In genomic region chr2:8281950-8282857, GRCh38 we compare ENCODE assay signal across 17 cellular contexts.
DNase-seq lines count a peak whose midpoint lies in the region; ATAC-seq and TF ChIP-seq lines count a peak whose summit lies in the region.
"Had no signal": no experiment of that assay in that cellular context is flagged by ENCODE, and none has a peak within 500 bp of the region (broad histone marks: within the 10 kb centered on the region; RNA-seq: fewer than 3 reads in every experiment).

No MANE protein-coding gene starts in this region.

- DNase-seq in stimulated activated naive CD8-positive, alpha-beta T cell treated with anti-CD3 and anti-CD28 coated beads, Interleukin-15, Interleukin-2, amounts not matched to agents 100 U/mL and 50 U/mL, for 24 hours = no peak
- DNase-seq in stimulated activated naive CD8-positive, alpha-beta T cell treated with anti-CD3 and anti-CD28 coated beads, Interleukin-15, amount 100 ng/mL, for 72 hours = no peak
- peak; percentile 37 for DNase-seq in activated CD4-positive, alpha-beta memory T cell treated with anti-CD3 and anti-CD28 coated beads for 36 hours
- peak; percentile 55 for DNase-seq in left colon
- no peak for DNase-seq in NCI-H2107 treated with DMSO at 0.1 percent for 48 hours (lab: John Stamatoyannopoulos, UW; ENCODE audit: unreplicated experiment)
- DNase-seq in progenitor cell of endocrine pancreas (ENCODE audit: low spot score, unreplicated experiment) = no peak
- no peak for DNase-seq in stimulated activated CD4-positive, alpha-beta T cell treated with anti-CD3 and anti-CD28 coated beads, Interleukin-2, amount 100 ng/mL, for 48 hours
- DNase-seq: activated CD4-positive, alpha-beta T cell treated with anti-CD3 and anti-CD28 coated beads for 1 hour; activated effector memory CD4-positive, alpha-beta T cell treated with Interleukin-2 at 50 U/mL for 16 hours; body of pancreas; NCI-H2029 treated with DMSO at 0.1 percent for 48 hours; stimulated activated CD4-positive, alpha-beta T cell treated with anti-CD3 and anti-CD28 coated beads, Interleukin-4, amount 100 ng/mL, for 1 hour; trophoblast cell had no signal

- peaks cover 0 to 1% of the 10 kb centered on the region in 2 donors for H3K9me3 Mint-ChIP-seq in stimulated activated naive CD8-positive, alpha-beta T cell treated with anti-CD3 and anti-CD28 coated beads, Interleukin-15, amount 100 ng/mL, for 72 hours
- no peaks in the 10 kb centered on the region for H3K9me3 Mint-ChIP-seq in activated CD4-positive, alpha-beta memory T cell treated with anti-CD3 and anti-CD28 coated beads for 36 hours
- no peaks in the 10 kb centered on the region for H3K9me3 Mint-ChIP-seq in progenitor cell of endocrine pancreas (ENCODE audit: low read depth)
- H3K9me3 Mint-ChIP-seq: nephron; T-helper 1 cell treated with Interleukin-12 subunit alpha and Interleukin-12 subunit beta and Interleukin-4 antibody, amounts not matched to agents 30 μg/mL and 1 μg/mL, for 36 hours had no signal

- H3K4me1 Mint-ChIP-seq in stimulated activated naive CD8-positive, alpha-beta T cell treated with anti-CD3 and anti-CD28 coated beads, Interleukin-15, amount 100 ng/mL, for 72 hours = no peaks in the 10 kb centered on the region
- peaks cover 25% of the 10 kb centered on the region for H3K4me1 Mint-ChIP-seq in activated CD4-positive, alpha-beta memory T cell treated with anti-CD3 and anti-CD28 coated beads for 36 hours (ENCODE audit: low read depth)
- peaks cover 13% of the 10 kb centered on the region for H3K4me1 Mint-ChIP-seq in progenitor cell of endocrine pancreas (ENCODE audit: low read depth)

- H3K27ac Mint-ChIP-seq in stimulated activated naive CD8-positive, alpha-beta T cell treated with anti-CD3 and anti-CD28 coated beads, Interleukin-15, amount 100 ng/mL, for 72 hours = peak overlapping the region in 1 of 2 donors; percentile 8
- peak overlapping the region; percentile 19 for H3K27ac Mint-ChIP-seq in activated CD4-positive, alpha-beta memory T cell treated with anti-CD3 and anti-CD28 coated beads for 36 hours
- no peak overlapping the region for H3K27ac Mint-ChIP-seq in progenitor cell of endocrine pancreas
- H3K27ac Mint-ChIP-seq: nephron; T-helper 1 cell treated with Interleukin-12 subunit alpha and Interleukin-12 subunit beta and Interleukin-4 antibody, amounts not matched to agents 30 μg/mL and 1 μg/mL, for 36 hours had no signal

- intact Hi-C loops in activated CD4-positive, alpha-beta memory T cell treated with anti-CD3 and anti-CD28 coated beads for 36 hours (cut with micrococcal nuclease) = no loop called here
- intact Hi-C loops in left colon (cut with DNase I, micrococcal nuclease) = no loop called here

- CTCF ChIA-PET in activated CD4-positive, alpha-beta memory T cell treated with anti-CD3 and anti-CD28 coated beads for 36 hours (lab: Charles Lee) = no interaction called here

- H3K4me3 Mint-ChIP-seq in stimulated activated naive CD8-positive, alpha-beta T cell treated with anti-CD3 and anti-CD28 coated beads, Interleukin-15, amount 100 ng/mL, for 72 hours = no peak overlapping the region
- H3K4me3 Mint-ChIP-seq in activated CD4-positive, alpha-beta memory T cell treated with anti-CD3 and anti-CD28 coated beads for 36 hours = peak overlapping the region; percentile 65
- H3K4me3 Mint-ChIP-seq in progenitor cell of endocrine pancreas (ENCODE audit: low read depth) = no peak overlapping the region
- H3K4me3 Mint-ChIP-seq: nephron; T-helper 1 cell treated with Interleukin-12 subunit alpha and Interleukin-12 subunit beta and Interleukin-4 antibody, amounts not matched to agents 30 μg/mL and 1 μg/mL, for 36 hours had no signal

- no peak for TF ChIP-seq CTCF in progenitor cell of endocrine pancreas (IDR thresholded peaks at IDR 0.05; ENCODE audit: unreplicated experiment)

- peaks cover 9% of the 10 kb centered on the region for H3K27me3 Mint-ChIP-seq in stimulated activated naive CD8-positive, alpha-beta T cell treated with anti-CD3 and anti-CD28 coated beads, Interleukin-15, amount 100 ng/mL, for 72 hours
- H3K27me3 Mint-ChIP-seq in activated CD4-positive, alpha-beta memory T cell treated with anti-CD3 and anti-CD28 coated beads for 36 hours = no peaks in the 10 kb centered on the region
- H3K27me3 Mint-ChIP-seq in progenitor cell of endocrine pancreas = peaks cover 30% of the 10 kb centered on the region

- ATAC-seq in stimulated activated naive CD8-positive, alpha-beta T cell treated with anti-CD3 and anti-CD28 coated beads, Interleukin-15, Interleukin-2, amounts not matched to agents 100 U/mL and 50 U/mL, for 24 hours = peak; percentile 67
- no peak for ATAC-seq in stimulated activated naive CD8-positive, alpha-beta T cell treated with anti-CD3 and anti-CD28 coated beads, Interleukin-15, amount 100 ng/mL, for 72 hours
- ATAC-seq in left colon = peak; percentile 87
- ATAC-seq in GM21360 (IDR thresholded peaks at IDR 0.05; ENCODE audit: unreplicated experiment) = no peak
- ATAC-seq: body of pancreas, right cardiac atrium had no signal

- H3K36me3 Mint-ChIP-seq in activated CD4-positive, alpha-beta memory T cell treated with anti-CD3 and anti-CD28 coated beads for 36 hours = no peaks in the 10 kb centered on the region
- no peaks in the 10 kb centered on the region for H3K36me3 Mint-ChIP-seq in progenitor cell of endocrine pancreas (ENCODE audit: insufficient read depth)

- POLR2A ChIA-PET in activated CD4-positive, alpha-beta memory T cell treated with anti-CD3 and anti-CD28 coated beads for 36 hours (lab: Charles Lee) = no interaction called here

Comparison
In these comparisons a context has a peak if more than half of its experiments do, and no peak if none do; other contexts are left out.
1. ATAC-seq: peak in stimulated activated naive CD8-positive, alpha-beta T cell treated with anti-CD3 and anti-CD28 coated beads, Interleukin-15, Interleukin-2, amounts not matched to agents 100 U/mL and 50 U/mL, for 24 hours (single experiment) and left colon (single experiment); none in stimulated activated naive CD8-positive, alpha-beta T cell treated with anti-CD3 and anti-CD28 coated beads, Interleukin-15, amount 100 ng/mL, for 72 hours (single experiment) and GM21360 (single experiment).
2. DNase-seq: peak in activated CD4-positive, alpha-beta memory T cell treated with anti-CD3 and anti-CD28 coated beads for 36 hours (single experiment) and left colon (2 of 2); none in stimulated activated naive CD8-positive, alpha-beta T cell treated with anti-CD3 and anti-CD28 coated beads, Interleukin-15, Interleukin-2, amounts not matched to agents 100 U/mL and 50 U/mL, for 24 hours (single experiment), stimulated activated naive CD8-positive, alpha-beta T cell treated with anti-CD3 and anti-CD28 coated beads, Interleukin-15, amount 100 ng/mL, for 72 hours (0 of 2), NCI-H2107 treated with DMSO at 0.1 percent for 48 hours (single experiment), progenitor cell of endocrine pancreas (single experiment) and stimulated activated CD4-positive, alpha-beta T cell treated with anti-CD3 and anti-CD28 coated beads, Interleukin-2, amount 100 ng/mL, for 48 hours (0 of 2).